ENCODE assay signal across 10 cellular contexts in the genomic region with DNA sequence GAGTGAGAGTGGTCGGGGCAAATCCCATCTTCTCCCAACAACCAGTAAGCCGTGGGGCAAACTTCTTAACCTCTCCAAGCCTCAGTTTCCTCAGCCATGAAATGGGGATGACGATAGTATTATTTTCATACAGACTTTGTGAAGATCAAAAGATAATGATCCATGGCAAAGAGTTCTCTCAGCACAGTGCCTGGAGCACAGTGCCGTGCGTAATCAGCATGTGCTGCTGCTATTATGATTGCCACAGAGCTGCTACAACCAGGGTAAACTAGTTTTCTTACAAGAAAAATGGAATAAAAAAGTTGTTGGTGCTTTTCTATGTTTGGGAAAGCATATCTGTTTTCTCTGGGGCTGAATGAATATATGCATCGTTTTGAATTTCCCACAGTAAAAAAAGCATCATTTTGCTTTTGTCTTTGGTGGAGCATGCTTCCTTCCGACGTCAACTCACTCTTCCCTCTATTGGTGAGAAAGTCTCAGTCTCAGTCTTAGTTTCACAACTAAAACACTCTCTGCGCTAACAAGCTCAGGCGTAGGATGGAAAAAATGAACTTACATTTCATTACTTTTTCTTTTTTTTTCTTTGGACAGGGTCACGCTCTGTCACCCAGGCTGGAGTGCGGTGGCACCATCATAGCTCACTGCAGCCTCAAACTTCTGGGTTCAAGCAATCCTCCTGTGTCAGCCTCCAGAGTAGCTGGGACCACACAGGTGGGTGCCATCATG. TPM values are rescaled to one million over a fixed set of nuclear protein-coding genes. Genes with fewer than 3 reads are reported as not detected.
A peak's percentile ranks its signal among the peaks of the same experiment; 100 is the strongest.
DNase-seq lines count a peak whose midpoint lies in the region; ATAC-seq, FAIRE-seq and TF ChIP-seq lines count a peak whose summit lies in the region.
"Had no signal": no experiment of that assay in that cellular context is flagged by ENCODE, and none has a peak within 500 bp of the region (broad histone marks: within the 10 kb centered on the region; RNA-seq: fewer than 3 reads in every experiment).

No MANE protein-coding gene starts in this region.

- BruUV-seq in GM12878 (replicated peaks; lab: Mats Ljungman, UMichigan) (TSS peak; percentile 81), PC-3 (replicated peaks; lab: Mats Ljungman, UMichigan) (no TSS peak)

- in situ Hi-C loops in GM13976 (cut with MboI; ENCODE audit: low sequenced_read_pairs, unreplicated experiment) = no loop called here
- in situ Hi-C loops in GM12878 (cut with MboI) = no loop called here
- in situ Hi-C loops in GM23248 (cut with MboI) = no loop called here
- in situ Hi-C loops in transverse colon (cut with MboI; ENCODE audit: low pct_ligation_motif_present in 1 of 4, low pct_unique_long_range_greater_than_20kb in 1 of 4, low sequenced_read_pairs in 3 of 4) = no loop called here

- POLR2A ChIA-PET in GM12878 (lab: Charles Lee) (interaction anchor here (0.5 to 4.2 kb wide), 17 partner anchors 10 to 233 kb away, joined by 3 to 106 read pairs (median 6); a partner anchor contains a TSS), PC-3 (lab: Charles Lee; ENCODE audit: unreplicated experiment) (no interaction called here)

- H3K36me3 ChIP-seq in GM12878 (ENCODE audit: control insufficient read depth in 2 of 2, insufficient read depth in 2 of 2, low read length in 1 of 2) = no peaks in the 10 kb centered on the region
- H3K36me3 ChIP-seq in GM23248 (ENCODE audit: low read depth) = no peaks in the 10 kb centered on the region; the same call in 1 of the 2 replicates
- no peaks in the 10 kb centered on the region for H3K36me3 ChIP-seq in transverse colon
- no peaks in the 10 kb centered on the region for H3K36me3 ChIP-seq in PC-3 (ENCODE audit: low read depth, low read length)
- H3K36me3 ChIP-seq: esophagus muscularis mucosa had no signal

- peak; percentile 42 for TF ChIP-seq RAD21 in GM12878 (IDR thresholded peaks at IDR 0.05; ENCODE audit: insufficient read depth, low read depth, low read length)

- SMC1A ChIA-PET in GM12878 (lab: Charles Lee; ENCODE audit: uncharacterized antibody, unreplicated experiment) = interaction anchor here (0.8 to 12.9 kb wide), 19 partner anchors 8 to 307 kb away, joined by 3 to 237 read pairs (median 11); a partner anchor contains a TSS

- TF ChIP-seq POLR2A in GM12878 (IDR thresholded peaks at IDR 0.05; ENCODE audit: low read depth, low read length) (peak; percentile 60; the same call in 1 of the 2 replicates), transverse colon (IDR thresholded peaks at IDR 0.05) (no peak)

- under 1% methylated on average over 12 of the region's 12 CpGs for whole genome bisulfite sequencing in GM12878 (ENCODE audit: insufficient coverage, insufficient replicate concordance, low lambda C conversion rate, missing lambda C conversion rate)
- 85 to 90% methylated on average over 12 of the region's 12 CpGs for WGBS in GM23248 (ENCODE audit: low coverage in 1 of 2, low lambda C conversion rate in 2 of 2, missing lambda C conversion rate in 2 of 2), 2 experiments
- WGBS in transverse colon (ENCODE audit: low coverage in 1 of 2), 2 donors = 71 to 86% methylated on average over 8 to 12 of the region's 12 CpGs

- H3K27me3 ChIP-seq in GM12878 (replicated peaks in 1 of 2; ENCODE audit: control insufficient read depth in 2 of 2, insufficient read depth in 2 of 2, low read length in 1 of 2) (no peaks in the 10 kb centered on the region), GM23248 (replicated peaks; ENCODE audit: insufficient read depth) (no peaks in the 10 kb centered on the region), transverse colon (no peaks in the 10 kb centered on the region), PC-3 (ENCODE audit: low read length) (no peaks in the 10 kb centered on the region)
- H3K27me3 ChIP-seq: esophagus muscularis mucosa had no signal

- H3K4me1 ChIP-seq in GM12878 (ENCODE audit: control insufficient read depth, insufficient read depth, low read length) = peaks cover 55% of the 10 kb centered on the region
- peaks cover 11% of the 10 kb centered on the region for H3K4me1 ChIP-seq in GM23248 (ENCODE audit: insufficient read depth)
- peaks cover 0 to 12% (median 4%) of the 10 kb centered on the region in 4 donors for H3K4me1 ChIP-seq in transverse colon
- H3K4me1 ChIP-seq in PC-3 (ENCODE audit: insufficient read depth, low read length) = peaks cover 6% of the 10 kb centered on the region; the same call in 1 of the 2 replicates

- H3K4me3 ChIP-seq in GM12878 (peak overlapping the region; percentile 51; the same call in 1 of the 2 replicates), GM23248 (no peak overlapping the region), transverse colon (no peak overlapping the region), PC-3 (ENCODE audit: low read length) (no peak overlapping the region)
- H3K4me3 ChIP-seq: esophagus muscularis mucosa had no signal

- CTCF ChIA-PET in GM12878 (lab: Yijun Ruan, JAX) (interaction anchor here (1.0 to 7.4 kb wide), 13 partner anchors 8 to 353 kb away, joined by 3 to 83 read pairs (median 8); a partner anchor contains a TSS), PC-3 (lab: Charles Lee) (interaction anchor here (0.5 kb wide), 1 partner anchor 353 kb away, joined by 4 read pairs; no protein-coding TSS in a partner anchor)

- TF ChIP-seq EP300 in GM12878 (IDR thresholded peaks at IDR 0.05; ENCODE audit: borderline replicate concordance in 1 of 2, control insufficient read depth in 1 of 2, low read depth in 2 of 2, low read length in 2 of 2) (peak; percentile 88 to 96), transverse colon (IDR thresholded peaks at IDR 0.05; ENCODE audit: low read depth) (no peak)

- H3K4me2 ChIP-seq in GM12878 (ENCODE audit: control insufficient read depth, insufficient read depth) (peak overlapping the region; percentile 83), GM23248 (ENCODE audit: unreplicated experiment) (no peak overlapping the region), PC-3 (ENCODE audit: low read length) (no peak overlapping the region)

- peak; percentile 77 for FAIRE-seq in GM12878 (lab: Jason Lieb, UNC)
- FAIRE-seq: G401.6 had no signal

- intact Hi-C loops in GM12878 (cut with micrococcal nuclease; ENCODE audit: unreplicated experiment) (loop anchor here (1.0 to 2.0 kb wide), 6 partner anchors 21 to 85 kb away; no protein-coding TSS in a partner anchor), transverse colon (cut with DNase I; ENCODE audit: low total_unique reads) (no loop called here), PC-3 (cut with micrococcal nuclease) (no loop called here)

- TF ChIP-seq CTCF in GM13976 (IDR thresholded peaks at IDR 0.05; ENCODE audit: borderline replicate concordance, control extremely low read depth, extremely low read depth, insufficient read depth, missing control alignments) (no peak), GM12878 (IDR thresholded peaks at IDR 0.05 in 2 of 3, conservative IDR thresholded peaks at IDR 0.05 in 1 of 3; ENCODE audit: control insufficient read depth in 2 of 3, extremely low read depth in 1 of 3, insufficient read depth in 1 of 3, low read depth in 3 of 3, low read length in 3 of 3) (no peak), transverse colon (IDR thresholded peaks at IDR 0.05) (no peak), PC-3 (conservative IDR thresholded peaks at IDR 0.05; ENCODE audit: low read depth, low read length) (no peak)

- H3K27ac ChIP-seq in GM12878 (ENCODE audit: control insufficient read depth, insufficient read depth) = peak overlapping the region; percentile 97
- H3K27ac ChIP-seq in GM23248 = no peak overlapping the region
- H3K27ac ChIP-seq in transverse colon = no peak overlapping the region
- no peak overlapping the region for H3K27ac ChIP-seq in PC-3 (ENCODE audit: low read length)
- H3K27ac ChIP-seq: esophagus muscularis mucosa had no signal

- DNase-seq in GM13976 (ENCODE audit: low spot score) (peak; percentile 72), GM12878 (ENCODE audit: low read depth, low spot score) (peak; percentile 97), GM23248 (no peak), transverse colon (no peak), NCI-H2081 treated with DMSO at 0.1 percent for 48 hours (lab: John Stamatoyannopoulos, UW) (no peak), PC-3 (no peak)

- no peaks in the 10 kb centered on the region for H3K79me2 ChIP-seq in GM12878 (ENCODE audit: control insufficient read depth, insufficient read depth, low read length)
- no peaks in the 10 kb centered on the region for H3K79me2 ChIP-seq in GM23248 (ENCODE audit: insufficient read depth)
- no peaks in the 10 kb centered on the region for H3K79me2 ChIP-seq in PC-3 (ENCODE audit: low read length)

- ATAC-seq in GM19468 (IDR thresholded peaks at IDR 0.05; ENCODE audit: extremely low read depth, unreplicated experiment) = peak; percentile 16
- ATAC-seq in HG03442 (IDR thresholded peaks at IDR 0.05; ENCODE audit: unreplicated experiment) = peak; percentile 38
- ATAC-seq in GM12878 = peak; percentile 51
- no peak for ATAC-seq in PC-3

- H3K9me3 ChIP-seq in GM12878 (replicated peaks; ENCODE audit: control insufficient read depth, insufficient read depth, low read length) (no peaks in the 10 kb centered on the region; the same call in 2 of the 3 replicates), GM23248 (ENCODE audit: low read depth) (no peaks in the 10 kb centered on the region), transverse colon (no peaks in the 10 kb centered on the region), PC-3 (ENCODE audit: low read length) (no peaks in the 10 kb centered on the region)
- H3K9me3 ChIP-seq: esophagus muscularis mucosa had no signal

- no peaks in the 10 kb centered on the region for H3K9me2 ChIP-seq in GM23248 (ENCODE audit: insufficient read depth)
- no peaks in the 10 kb centered on the region for H3K9me2 ChIP-seq in PC-3 (replicated peaks; ENCODE audit: low read length)

- H3K9ac ChIP-seq in GM12878 (ENCODE audit: control insufficient read depth, insufficient read depth, low read length) = peak overlapping the region; percentile 72
- H3K9ac ChIP-seq in GM23248 = no peak overlapping the region
- H3K9ac ChIP-seq in PC-3 (ENCODE audit: low read length) = no peak overlapping the region

- H3F3A ChIP-seq in GM23248 (ENCODE audit: insufficient read depth) = peaks cover 14% of the 10 kb centered on the region; the same call in 1 of the 2 replicates
- no peaks in the 10 kb centered on the region for H3F3A ChIP-seq in PC-3 (ENCODE audit: low read length, unreplicated experiment)

- no peaks in the 10 kb centered on the region for H4K20me1 ChIP-seq in GM12878 (ENCODE audit: control insufficient read depth, insufficient read depth)
- no peaks in the 10 kb centered on the region for H4K20me1 ChIP-seq in GM23248 (ENCODE audit: insufficient read depth)
- no peaks in the 10 kb centered on the region for H4K20me1 ChIP-seq in PC-3 (ENCODE audit: low read length)

- RAD21 ChIA-PET in GM12878 (lab: Charles Lee; ENCODE audit: unreplicated experiment) = interaction anchor here (0.8 to 19.5 kb wide), 24 partner anchors 8 to 353 kb away, joined by 3 to 543 read pairs (median 6); a partner anchor contains a TSS

- H2AFZ ChIP-seq in GM12878 (ENCODE audit: control insufficient read depth, low read depth, low read length) = no peak overlapping the region
- H2AFZ ChIP-seq in GM23248 = no peak overlapping the region
- H2AFZ ChIP-seq in PC-3 (ENCODE audit: low read length) = no peak overlapping the region

RNA-seq across cellular contexts. Expression of a gene that starts 37.2 kb away (rescaled TPM):
- total RNA-seq in GM12878 (2013; cell fraction: nucleolus; rRNA removed) = 67.1 and 71.0 TPM in 2 replicates
- total RNA-seq in GM12878 (2014; rRNA removed) (17.5 and 17.8 TPM in 2 replicates), GM12878 (2014; rRNA removed; fragmentation: Illumina TruSeq; extraction: Trizol) (11.4 and 11.9 TPM in 2 replicates), GM12878 (2021) (26.7 and 27.3 TPM in 2 replicates), transverse colon (10 to 100 TPM in 1 of 4 donors, 1 to 10 TPM in 3; 1.3 to 41.2 (median 2.4) TPM), PC-3 (2014; rRNA removed) (1.7 and 3.0 TPM in 2 replicates)
- polyA plus RNA-seq in GM12878 (2011; ENCODE audit: low read depth) = 9.5 TPM
- polyA plus RNA-seq in GM12878 (2011; rRNA removed) (28.3 and 37.5 TPM in 2 replicates), GM12878 (2014; fragmentation: Illumina TruSeq; extraction: Trizol) (10.9 and 12.9 TPM in 2 replicates), GM12878 (2014; fragmentation: Nextera tagmentation; extraction: Ambion mirVana) (1 to 10 TPM; 1.1 to 2.4 TPM), GM12878 (2014; rRNA removed) (14.2 and 14.5 TPM in 2 replicates), GM12878 (2016; fragmentation: Nextera tagmentation; extraction: Ambion mirVana) (1 to 10 TPM; 5.3 to 6.4 TPM), GM23248 (2016; fragmentation: Nextera tagmentation; extraction: Ambion mirVana) (0.39 and 0.63 TPM in 2 replicates)
- 29.2 and 33.4 TPM in 2 replicates for polyA plus RNA-seq in GM12878 (2011; cell fraction: cytosol; rRNA removed)
- 72.0 and 77.8 TPM in 2 replicates for polyA plus RNA-seq in GM12878 (2011; cell fraction: nucleus; rRNA removed)
- 15.5 and 24.1 TPM in 2 replicates for polyA plus RNA-seq in GM12878 (2012)
- polyA minus RNA-seq in GM12878 (2011; rRNA and poly(A)+ RNA removed) = 19.8 and 36.6 TPM in 2 replicates
- polyA minus RNA-seq in GM12878 (2011; cell fraction: cytosol; rRNA and poly(A)+ RNA removed) = 25.1 and 31.9 TPM in 2 replicates
- polyA minus RNA-seq in GM12878 (2011; cell fraction: nucleus; rRNA and poly(A)+ RNA removed) = 35.2 and 48.9 TPM in 2 replicates
- total RNA-seq in GM23248 (2014; rRNA removed; shearing (Covaris generic)) = 1.2 and 1.5 TPM in 2 replicates

Comparison
In these comparisons a context has a peak if more than half of its experiments do, and no peak if none do; other contexts are left out.
1. DNase-seq: peak in GM13976 (single experiment) and GM12878 (single experiment); none in GM23248 (single experiment), transverse colon (single experiment), NCI-H2081 treated with DMSO at 0.1 percent for 48 hours (single experiment) and PC-3 (single experiment).